Comparison of ENCODE assay signal across 14 cellular contexts in the genomic region with DNA sequence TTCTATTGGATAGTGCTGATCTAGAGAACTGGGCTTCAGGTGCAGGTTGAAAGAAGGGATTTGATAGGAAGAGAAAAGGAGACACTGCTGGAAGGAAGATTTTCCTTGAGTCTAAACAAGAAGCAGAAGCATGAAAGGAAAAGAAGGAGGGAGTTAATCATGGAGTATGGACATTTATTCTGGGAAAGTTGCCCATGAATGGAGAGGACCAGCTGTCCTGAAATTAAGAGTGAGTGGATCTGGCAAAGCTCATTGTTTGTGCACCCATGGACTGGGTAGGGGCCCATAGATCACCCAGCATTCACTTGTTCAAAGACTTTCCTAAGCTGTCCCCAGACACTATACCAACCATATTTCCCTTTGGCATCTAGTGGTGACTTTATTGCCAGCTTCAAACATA.
"Had no signal": no experiment of that assay in that cellular context is flagged by ENCODE, and none has a peak within 500 bp of the region (broad histone marks: within the 10 kb centered on the region; RNA-seq: fewer than 3 reads in every experiment).

No MANE protein-coding gene starts in this region.

- H3K27ac ChIP-seq: esophagus squamous epithelium, lower lobe of right lung, skin epidermis, thoracic aorta, VCaP had no signal

- H3K4me1 ChIP-seq: esophagus squamous epithelium, lower lobe of right lung had no signal

- H3K9me3 ChIP-seq: lower lobe of right lung, thoracic aorta had no signal

- H3K36me3 ChIP-seq: esophagus squamous epithelium, lower lobe of right lung, thoracic aorta had no signal

- H3K27me3 ChIP-seq: esophagus squamous epithelium had no signal

- DNase-seq: activated CD4-positive, alpha-beta T cell treated with anti-CD3 and anti-CD28 coated beads for 36 hours; activated CD8-positive, alpha-beta memory T cell treated with anti-CD3 and anti-CD28 coated beads, Interleukin-2, amount 50 U/mL, for 4 hours; activated CD8-positive, alpha-beta T cell treated with anti-CD3 and anti-CD28 coated beads for 36 hours; aorta; esophagus squamous epithelium; hippocampal formation; kidney glomerular epithelial cell; lower lobe of right lung; posterior cingulate gyrus; stimulated activated CD4-positive, alpha-beta T cell treated with anti-CD3 and anti-CD28 coated beads, Interleukin-4, amount 100 ng/mL, for 4 hours; stimulated activated naive CD8-positive, alpha-beta T cell treated with anti-CD3 and anti-CD28 coated beads, Interleukin-15, amount 100 ng/mL, for 72 hours had no signal

- H3K4me3 ChIP-seq: esophagus squamous epithelium, lower lobe of right lung, skin epidermis, thoracic aorta had no signal

- ATAC-seq: activated CD4-positive, alpha-beta T cell treated with anti-CD3 and anti-CD28 coated beads for 36 hours; activated CD8-positive, alpha-beta T cell treated with anti-CD3 and anti-CD28 coated beads for 36 hours; lower lobe of right lung; stimulated activated naive CD8-positive, alpha-beta T cell treated with anti-CD3 and anti-CD28 coated beads, Interleukin-15, amount 100 ng/mL, for 72 hours had no signal
